ENCODE assay signal across 8 cellular contexts in genomic region chr18:3605562-3606443, GRCh38.
DNase-seq lines count a peak whose midpoint lies in the region; ATAC-seq and TF ChIP-seq lines count a peak whose summit lies in the region.

No MANE protein-coding gene starts in this region.

- no peak for ATAC-seq in HG03196 (IDR thresholded peaks at IDR 0.05; ENCODE audit: unreplicated experiment)
- ATAC-seq in HG03097 (IDR thresholded peaks at IDR 0.05; ENCODE audit: low FRiP score, unreplicated experiment): no peak

- CTCF ChIA-PET in AG04449 (lab: Yijun Ruan, JAX): interaction anchor here (0.8 to 5.1 kb wide), 8 partner anchors 8 to 325 kb away, joined by 3 to 22 read pairs (median 4); no protein-coding TSS in a partner anchor

- TF ChIP-seq CTCF in AG04449 (IDR thresholded peaks at IDR 0.05; ENCODE audit: insufficient read depth, low read length, missing control alignments) (no peak), HL-60 (IDR thresholded peaks at IDR 0.05; ENCODE audit: insufficient read depth, low read length) (no peak), spleen (IDR thresholded peaks at IDR 0.05 in 8 of 11, conservative IDR thresholded peaks at IDR 0.05 in 3 of 11) (no peak)

- H3K4me3 ChIP-seq in AG04449 (ENCODE audit: low read depth, low read length) (peak overlapping the region; percentile 56), HL-60 (replicated peaks; ENCODE audit: insufficient read depth, low read length) (peak overlapping the region; percentile 0; the same call in 1 of the 2 replicates), spleen (peak overlapping the region; percentile 1 to 65 (median 28))

- POLR2A ChIA-PET in AG04449 (lab: Yijun Ruan, JAX): interaction anchor here (0.6 to 2.4 kb wide), 7 partner anchors 11 to 157 kb away, joined by 3 to 13 read pairs (median 7); no protein-coding TSS in a partner anchor

- no peaks in the 10 kb centered on the region for H3K27me3 ChIP-seq in HL-60 (ENCODE audit: insufficient read depth, poor library complexity, severe bottlenecking)
- no peaks in the 10 kb centered on the region for H3K27me3 ChIP-seq in spleen (replicated peaks in 1 of 7)

- peaks cover 31 to 61% (median 49%) of the 10 kb centered on the region in 6 donors for H3K4me1 ChIP-seq in spleen

- no peaks in the 10 kb centered on the region for H3K36me3 ChIP-seq in spleen

- no peak for DNase-seq in AG04449 (ENCODE audit: low read depth, low spot score)
- no peak for DNase-seq in HL-60 (ENCODE audit: low read depth in 1 of 2, low spot score in 1 of 2)
- DNase-seq in activated CD8-positive, alpha-beta memory T cell treated with anti-CD3 and anti-CD28 coated beads, Interleukin-2, amount 50 U/mL, for 4 hours: peak; percentile 24
- DNase-seq in hepatic stellate cell (ENCODE audit: low spot score): peak; percentile 23
- DNase-seq in spleen: peak; percentile 49
- DNase-seq in NCI-H510A treated with DMSO at 0.1 percent for 48 hours (lab: John Stamatoyannopoulos, UW): no peak

- intact Hi-C loops in spleen (cut with DNase I; ENCODE audit: low total_unique reads): loop anchor here (10.0 kb wide), 1 partner anchor 59 kb away; no protein-coding TSS in a partner anchor

- TF ChIP-seq POLR2A in spleen (IDR thresholded peaks at IDR 0.05): no peak

- WGBS in spleen, 5 donors: 4 to 9% (median 7%) methylated on average over 14 of the region's 14 CpGs

- H3K27ac ChIP-seq in HL-60 (replicated peaks) (peak overlapping the region; percentile 90), spleen (peak overlapping the region; percentile 44 to 94 (median 90))

- no peaks in the 10 kb centered on the region for H3K9me3 ChIP-seq in spleen

Comparison
In these comparisons a context has a peak if more than half of its experiments do, and no peak if none do; other contexts are left out.
1. DNase-seq: peak in activated CD8-positive, alpha-beta memory T cell treated with anti-CD3 and anti-CD28 coated beads, Interleukin-2, amount 50 U/mL, for 4 hours (single experiment), hepatic stellate cell (single experiment) and spleen (single experiment); none in AG04449 (single experiment), HL-60 (0 of 2) and NCI-H510A treated with DMSO at 0.1 percent for 48 hours (single experiment).
2. H3K4me3 ChIP-seq: peak in every context shown above with its lines; median percentile 56 in AG04449; 28 in spleen; 0 in HL-60.